1 cellular context compared by ENCODE assay signal in genomic region chr6:32659856-32660595, GRCh38.
TF ChIP-seq lines count a peak whose summit lies in the region.

No MANE protein-coding gene starts in this region.

TF ChIP-seq in HepG2, 621 proteins besides CTCF, POLR2A, EP300 and RAD21:
- no peak for TF ChIP-seq ZNF556 (CRISPR knock-in tag; IDR thresholded peaks at IDR 0.05; ENCODE audit: borderline replicate concordance)
- no peak for TF ChIP-seq DMAP1 (CRISPR knock-in tag; IDR thresholded peaks at IDR 0.05)
- no peak for TF ChIP-seq KLF16 (CRISPR knock-in tag; IDR thresholded peaks at IDR 0.05)
- TF ChIP-seq ZNF562 (CRISPR knock-in tag; IDR thresholded peaks at IDR 0.05; ENCODE audit: borderline replicate concordance), result no peak
- TF ChIP-seq HNF4A (CRISPR knock-in tag; IDR thresholded peaks at IDR 0.05), result peak; percentile 17; the same call in 1 of the 2 replicates
TF ChIP-seq in HepG2: peak in this region for 1.
